8 cellular contexts compared by ENCODE assay signal in genomic region chr3:158644345-158644908, GRCh38. TPM values are rescaled to one million over a fixed set of nuclear protein-coding genes. Genes with fewer than 3 reads are reported as not detected.
A peak's percentile ranks its signal among the peaks of the same experiment; 100 is the strongest.
DNase-seq lines count a peak whose midpoint lies in the region; ATAC-seq and TF ChIP-seq lines count a peak whose summit lies in the region.

Gene GFM1, plus strand, starts transcription at chr3:158644527. Its CDS starts 108 bp downstream, at chr3:158644635.

- TF ChIP-seq CTCF in GM10248 (IDR thresholded peaks at IDR 0.05; ENCODE audit: control extremely low read depth, extremely low read depth, low read depth, missing control alignments) (peak; percentile 98), osteoblast (IDR thresholded peaks at IDR 0.05; ENCODE audit: extremely low read depth, low read depth, low read length) (peak; percentile 92)

- H3K36me3 Mint-ChIP-seq in activated naive CD4-positive, alpha-beta T cell treated with anti-CD3 and anti-CD28 coated beads, Interleukin-2, amount 50 U/mL, for 72 hours = peaks cover 10 to 13% of the 10 kb centered on the region in 2 donors

- H3K9me3 Mint-ChIP-seq in activated naive CD4-positive, alpha-beta T cell treated with anti-CD3 and anti-CD28 coated beads, Interleukin-2, amount 50 U/mL, for 72 hours = no peaks in the 10 kb centered on the region

- H3K4me1 ChIP-seq in osteoblast (ENCODE audit: insufficient read depth, low read length) (peaks cover 9% of the 10 kb centered on the region), thymus (ENCODE audit: control insufficient read depth, insufficient read depth, low read length) (no peaks in the 10 kb centered on the region)

- H3K27me3 ChIP-seq in osteoblast (ENCODE audit: insufficient read depth, low read length) (no peaks in the 10 kb centered on the region), thymus (ENCODE audit: control insufficient read depth, insufficient read depth) (no peaks in the 10 kb centered on the region)

- ATAC-seq in HG02571 (IDR thresholded peaks at IDR 0.05; ENCODE audit: unreplicated experiment) (peak; percentile 99), SK-N-SH treated with all-trans-retinoic acid at 6 μM for 48 hours (peak; percentile 98)
- ATAC-seq in activated naive CD4-positive, alpha-beta T cell treated with anti-CD3 and anti-CD28 coated beads, Interleukin-2, amount 50 U/mL, for 72 hours = peak; percentile 98

- DNase-seq in GM10248 (ENCODE audit: extremely low spot score) (peak; percentile 91), NCI-H1048 (lab: John Stamatoyannopoulos, UW) (peak; percentile 83), glomerular visceral epithelial cell (ENCODE audit: extremely low spot score) (peak; percentile 94), osteoblast (ENCODE audit: insufficient read length, low spot score, missing footprints) (peak; percentile 94)
- peak; percentile 85 to 93 for DNase-seq in activated naive CD4-positive, alpha-beta T cell treated with anti-CD3 and anti-CD28 coated beads, Interleukin-2, amount 50 U/mL, for 72 hours (ENCODE audit: low spot score in 2 of 2)

- H2AFZ ChIP-seq in osteoblast (ENCODE audit: low read length) = peak within 1 kb of the TSS; percentile 94

- H3K4me2 ChIP-seq in osteoblast (ENCODE audit: insufficient read depth, low read length) = peak within 1 kb of the TSS; percentile 90

- H4K20me1 ChIP-seq in osteoblast (ENCODE audit: insufficient read depth, low read length) = no peaks in the 10 kb centered on the region

- H3K27ac ChIP-seq in osteoblast (ENCODE audit: low read depth, low read length) (peak within 1 kb of the TSS; percentile 82), thymus (ENCODE audit: low read depth) (peak within 1 kb of the TSS; percentile 75)

- CTCF ChIA-PET in GM10248 (lab: Yijun Ruan, JAX) = interaction anchor here (0.7 to 9.3 kb wide), 29 partner anchors 9 to 1038 kb away, joined by 3 to 125 read pairs (median 5); partner anchors contain the start of genes LXN, MFSD1 and MLF1

- H3K9me3 ChIP-seq in osteoblast (ENCODE audit: low read depth, low read length) = no peaks in the 10 kb centered on the region
- H3K9me3 ChIP-seq in thymus (ENCODE audit: control insufficient read depth) = no peaks in the 10 kb centered on the region

- peak within 1 kb of the TSS; percentile 85 to 97 for H3K27ac Mint-ChIP-seq in activated naive CD4-positive, alpha-beta T cell treated with anti-CD3 and anti-CD28 coated beads, Interleukin-2, amount 50 U/mL, for 72 hours

- H3K4me3 ChIP-seq in osteoblast (ENCODE audit: insufficient read depth, low read length) = peak within 1 kb of the TSS; percentile 84
- H3K4me3 ChIP-seq in thymus (ENCODE audit: low read length) = peak within 1 kb of the TSS; percentile 77

- whole genome bisulfite sequencing in thymus = under 1% methylated on average over 42 of the region's 42 CpGs

- peaks cover 42% of the 10 kb centered on the region for H3K79me2 ChIP-seq in osteoblast (ENCODE audit: insufficient read depth, low read length)

- POLR2A ChIA-PET in GM10248 (lab: Yijun Ruan, JAX) = interaction anchor here (0.6 to 0.7 kb wide), 4 partner anchors 9 to 534 kb away, joined by 3 to 7 read pairs (median 4); no protein-coding TSS in a partner anchor

- H3K36me3 ChIP-seq in osteoblast (ENCODE audit: insufficient read depth, low read length) = peaks cover 26% of the 10 kb centered on the region
- peaks cover 3% of the 10 kb centered on the region for H3K36me3 ChIP-seq in thymus (ENCODE audit: control insufficient read depth, insufficient read depth)

TF ChIP-seq in SK-N-SH treated with all-trans-retinoic acid at 6 μM for 48 hours, 23 proteins besides CTCF, POLR2A, EP300 and RAD21:
- TF ChIP-seq ARNTL (CRISPR knock-in tag; IDR thresholded peaks at IDR 0.05; ENCODE audit: borderline replicate concordance, low read depth) = no peak
- peak; percentile 56; the same call in 1 of the 2 replicates for TF ChIP-seq TSHZ2 (CRISPR knock-in tag; IDR thresholded peaks at IDR 0.05)
- no peak for TF ChIP-seq PATZ1 (CRISPR knock-in tag; IDR thresholded peaks at IDR 0.05; ENCODE audit: borderline replicate concordance)
- TF ChIP-seq ZFP30 (CRISPR knock-in tag; IDR thresholded peaks at IDR 0.05) = no peak
- no peak for TF ChIP-seq TOX (CRISPR knock-in tag; IDR thresholded peaks at IDR 0.05; ENCODE audit: borderline replicate concordance)
- 0 out of 2 replicates have a peak, but pooled peaks have one; percentile 63 for TF ChIP-seq ZFP3 (CRISPR knock-in tag; IDR thresholded peaks at IDR 0.05)
- TF ChIP-seq GLIS3 (CRISPR knock-in tag; IDR thresholded peaks at IDR 0.05) = no peak
- TF ChIP-seq ISL1 (CRISPR knock-in tag; IDR thresholded peaks at IDR 0.05) = no peak
- TF ChIP-seq ZC3H10 (CRISPR knock-in tag; IDR thresholded peaks at IDR 0.05) = no peak
- no peak; the same call in 1 of the 2 replicates for TF ChIP-seq ZNF8 (CRISPR knock-in tag; IDR thresholded peaks at IDR 0.05)
- 0 out of 2 replicates have a peak, but pooled peaks have one; percentile 36 for TF ChIP-seq POU6F1 (CRISPR knock-in tag; IDR thresholded peaks at IDR 0.05; ENCODE audit: borderline replicate concordance, low read depth)
- no peak for TF ChIP-seq OSR1 (CRISPR knock-in tag; IDR thresholded peaks at IDR 0.05)
- TF ChIP-seq CSDC2 (CRISPR knock-in tag; IDR thresholded peaks at IDR 0.05) = no peak
TF ChIP-seq in SK-N-SH treated with all-trans-retinoic acid at 6 μM for 48 hours: peak in this region for 3.

RNA-seq across cellular contexts. Expression of gene GFM1, which starts in this region (rescaled TPM):
- total RNA-seq in activated naive CD4-positive, alpha-beta T cell treated with anti-CD3 and anti-CD28 coated beads, Interleukin-2, amount 50 U/mL, for 72 hours = 10 to 100 TPM; 46.1 to 82.6 TPM
- 46.9 and 52.5 TPM in 2 replicates for total RNA-seq in osteoblast
- 19.0 TPM for polyA plus RNA-seq in thymus

Comparison
In these comparisons a context has a peak if more than half of its experiments do, and no peak if none do; other contexts are left out.
1. Peak in every context shown above with its lines: DNase-seq, ATAC-seq, H3K4me3 ChIP-seq and H3K27ac ChIP-seq.